Comparison of ENCODE assay signal across 9 cellular contexts in the genomic region with DNA sequence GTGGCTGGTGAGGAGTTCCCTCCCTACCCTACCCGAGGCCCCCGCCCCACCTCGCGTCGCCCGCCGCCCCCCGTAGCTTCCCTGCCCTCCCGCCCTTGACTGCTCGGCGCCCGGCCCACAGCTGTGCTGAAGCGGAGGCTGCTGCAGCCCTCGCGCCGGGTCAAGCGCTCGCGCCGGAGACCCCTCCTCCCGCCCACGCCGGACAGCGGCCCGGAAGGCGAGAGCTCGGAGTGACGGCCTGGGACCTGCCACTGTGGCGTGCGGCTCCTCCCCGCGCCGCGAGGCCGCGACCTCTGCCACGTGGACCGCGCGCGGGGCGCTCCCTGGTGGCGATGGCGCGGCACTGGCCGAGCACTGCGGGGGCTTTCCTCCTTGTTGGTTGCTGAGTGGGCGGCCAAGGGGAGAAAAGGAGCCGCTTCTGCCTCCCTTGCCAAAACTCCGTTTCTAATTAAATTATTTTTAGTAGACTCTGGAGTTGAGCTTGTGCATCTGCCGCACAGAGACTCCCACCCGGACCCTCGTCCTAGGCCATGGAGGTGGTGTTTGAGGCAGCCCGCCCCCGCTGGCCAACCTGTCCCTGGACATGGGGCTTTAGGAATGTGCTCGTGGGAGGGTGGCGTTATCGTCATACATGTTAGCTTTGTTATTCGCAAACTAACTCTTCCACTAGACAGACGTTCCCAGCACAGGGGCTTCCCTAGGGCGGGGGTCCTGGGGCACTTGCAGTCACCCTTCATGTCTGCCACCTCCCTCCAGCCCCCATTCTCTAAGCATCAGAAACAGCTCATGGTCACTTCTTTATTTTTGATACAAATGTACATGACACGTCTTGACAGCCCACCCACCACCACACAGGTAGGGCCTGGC. TPM values are rescaled to one million over a fixed set of nuclear protein-coding genes. Genes with fewer than 3 reads are reported as not detected.
DNase-seq lines count a peak whose midpoint lies in the region; ATAC-seq and TF ChIP-seq lines count a peak whose summit lies in the region.
"Had no signal": no experiment of that assay in that cellular context is flagged by ENCODE, and none has a peak within 500 bp of the region (broad histone marks: within the 10 kb centered on the region; RNA-seq: fewer than 3 reads in every experiment).

No MANE protein-coding gene starts in this region.

- H3K9me3 Mint-ChIP-seq in T-cell: no peaks in the 10 kb centered on the region

- in situ Hi-C loops in brain microvascular endothelial cell (cut with HindIII; ENCODE audit: low pct_ligation_motif_present, low sequenced_read_pairs): no loop called here

- TF ChIP-seq CTCF in GM10266 (IDR thresholded peaks at IDR 0.05; ENCODE audit: control insufficient read depth, insufficient read depth, low read depth, missing control alignments) (peak; percentile 76), brain microvascular endothelial cell (IDR thresholded peaks at IDR 0.05; ENCODE audit: low read depth, low read length, missing control alignments) (peak; percentile 66), kidney epithelial cell (IDR thresholded peaks at IDR 0.05; ENCODE audit: insufficient read depth, low read length, poor library complexity, severe bottlenecking) (peak; percentile 58)

- CTCF ChIA-PET in T-cell (lab: Charles Lee): interaction anchor here (0.6 to 1.5 kb wide), 3 partner anchors 37 to 203 kb away, joined by 5 to 7 read pairs (median 6); no protein-coding TSS in a partner anchor

- no peak overlapping the region for H3K27ac ChIP-seq in brain microvascular endothelial cell
- H3K27ac ChIP-seq: neutrophil had no signal

- H3K36me3 ChIP-seq in brain microvascular endothelial cell (replicated peaks) (peaks cover 40% of the 10 kb centered on the region), kidney epithelial cell (ENCODE audit: control insufficient read depth, insufficient read depth, low read length) (peaks cover 9% of the 10 kb centered on the region)

- H3K27ac Mint-ChIP-seq in T-cell: no peak overlapping the region

- no peak overlapping the region for H3K4me3 Mint-ChIP-seq in T-cell

- H3K27me3 ChIP-seq in brain microvascular endothelial cell (replicated peaks) (no peaks in the 10 kb centered on the region), kidney epithelial cell (ENCODE audit: control insufficient read depth, insufficient read depth, low read length) (no peaks in the 10 kb centered on the region)

- DNase-seq in GM10266 (ENCODE audit: extremely low spot score) (peak; percentile 71), T-cell (peak in 20 of 34 experiments; percentile 26 to 69 (median 56)), brain microvascular endothelial cell (no peak), kidney epithelial cell (ENCODE audit: low read depth) (no peak), NCI-H2171 (lab: John Stamatoyannopoulos, UW) (no peak), 8988T (no peak)
- peak; percentile 57 for DNase-seq in stimulated activated CD8-positive, alpha-beta memory T cell treated with anti-CD3 and anti-CD28 coated beads, Interleukin-12 subunit alpha, Interleukin-12 subunit beta, amount 100 ng/mL, for 4 hours (ENCODE audit: low read depth)

- H3K4me1 Mint-ChIP-seq in T-cell: peaks cover 12 to 20% (median 16%) of the 10 kb centered on the region in 3 donors

- peaks cover 3% of the 10 kb centered on the region for H3K36me3 Mint-ChIP-seq in T-cell

- POLR2A ChIA-PET in T-cell (lab: Charles Lee): interaction anchor here in 1 of 2 donors (0.6 kb wide), 1 partner anchor 45 kb away, joined by 3 read pairs; no protein-coding TSS in a partner anchor

- H3K4me3 ChIP-seq in brain microvascular endothelial cell (ENCODE audit: low read depth, low read length): peak overlapping the region; percentile 27
- no peak overlapping the region for H3K4me3 ChIP-seq in kidney epithelial cell (ENCODE audit: low read depth, low read length)

- ATAC-seq in T-cell (replicated peaks in 1 of 4) (peak; percentile 16 to 37 (median 26)), GM19324 (IDR thresholded peaks at IDR 0.05; ENCODE audit: low FRiP score, unreplicated experiment) (no peak)

- no peaks in the 10 kb centered on the region for H3K27me3 Mint-ChIP-seq in T-cell

RNA-seq across cellular contexts. Expression of gene TP53I13, which starts 4.4 kb away (rescaled TPM):
- total RNA-seq in T-cell (100 to 1,000 TPM in 3 of 5 donors, 10 to 100 TPM in 2; 56.0 to 166 (median 128) TPM), kidney epithelial cell (68.4 and 70.4 TPM in 2 replicates)

RNA-seq across cellular contexts. Expression of gene ABHD15, which starts 6.1 kb away (rescaled TPM):
- total RNA-seq in T-cell (10 to 100 TPM in 4 of 5 donors, 1 to 10 TPM in 1; 7.9 to 23.1 (median 16.5) TPM), kidney epithelial cell (6.4 and 8.3 TPM in 2 replicates)

RNA-seq across cellular contexts. Expression of gene GIT1, which starts 16.5 kb away (rescaled TPM):
- total RNA-seq in T-cell (10 to 100 TPM; 36.7 to 86.4 (median 71.8) TPM), kidney epithelial cell (63.8 and 89.8 TPM in 2 replicates)

RNA-seq across cellular contexts. Expression of gene ANKRD13B, which starts 20.0 kb away (rescaled TPM):
- total RNA-seq in T-cell: 1 to 10 TPM; 1.7 to 6.4 (median 4.1) TPM
- 13.1 and 13.8 TPM in 2 replicates for total RNA-seq in kidney epithelial cell

RNA-seq across cellular contexts. Expression of gene CORO6, which starts 49.8 kb away (rescaled TPM):
- total RNA-seq in T-cell (1 to 10 TPM; 2.4 to 4.1 (median 3.6) TPM), kidney epithelial cell (2.2 and 2.7 TPM in 2 replicates)

Comparison
In these comparisons a context has a peak if more than half of its experiments do, and no peak if none do; other contexts are left out.
1. DNase-seq: peak in GM10266 (single experiment), T-cell (20 of 34) and stimulated activated CD8-positive, alpha-beta memory T cell treated with anti-CD3 and anti-CD28 coated beads, Interleukin-12 subunit alpha, Interleukin-12 subunit beta, amount 100 ng/mL, for 4 hours (single experiment); none in brain microvascular endothelial cell (single experiment), kidney epithelial cell (single experiment), NCI-H2171 (single experiment) and 8988T (single experiment).
2. Peak in every context shown above with its lines, with median percentiles within 50 percentile points of each other: CTCF ChIP-seq.